In genomic region chr7:2515424-2516193, GRCh38 we compare ENCODE assay signal across 33 cellular contexts. TPM values are rescaled to one million over a fixed set of nuclear protein-coding genes. Genes with fewer than 3 reads are reported as not detected.
A peak's percentile ranks its signal among the peaks of the same experiment; 100 is the strongest.
DNase-seq lines count a peak whose midpoint lies in the region; ATAC-seq, FAIRE-seq and TF ChIP-seq lines count a peak whose summit lies in the region.
"Had no signal": no experiment of that assay in that cellular context is flagged by ENCODE, and none has a peak within 500 bp of the region (broad histone marks: within the 10 kb centered on the region; RNA-seq: fewer than 3 reads in every experiment).

No MANE protein-coding gene starts in this region.

- TF ChIP-seq CTCF in H1 (IDR thresholded peaks at IDR 0.05; ENCODE audit: control extremely low read depth in 1 of 3, insufficient read depth in 1 of 3, low read depth in 1 of 3, low read length in 3 of 3) (no peak), colonic mucosa (IDR thresholded peaks at IDR 0.05) (no peak)

- no peak overlapping the region for H3K27ac ChIP-seq in H1 (ENCODE audit: low read depth, low read length)
- H3K27ac ChIP-seq in neuronal stem cell (replicated peaks; ENCODE audit: low read length) = no peak overlapping the region
- H3K27ac ChIP-seq in colonic mucosa = no peak overlapping the region
- H3K27ac ChIP-seq: dorsolateral prefrontal cortex, KMS-11, RWPE1, sigmoid colon, testis had no signal

- no peak for TF ChIP-seq EP300 in H1 (IDR thresholded peaks at IDR 0.05; ENCODE audit: borderline replicate concordance in 1 of 2, low read depth in 2 of 2, low read length in 2 of 2)

- DNase-seq in AG08395 (ENCODE audit: low spot score) = peak; percentile 47
- peak; percentile 59 for DNase-seq in Daoy (ENCODE audit: low read depth)
- no peak for DNase-seq in H1 (ENCODE audit: low read depth in 1 of 2, low spot score in 2 of 2)
- no peak for DNase-seq in neuronal stem cell (ENCODE audit: low spot score)
- no peak for DNase-seq in activated CD4-positive, alpha-beta T cell treated with anti-CD3 and anti-CD28 coated beads, Interleukin-2, amount 50 U/mL, for 4 hours
- DNase-seq in colonic mucosa = no peak
- DNase-seq: activated CD4-positive, alpha-beta T cell treated with anti-CD3 and anti-CD28 coated beads for 1 hour; activated CD8-positive, alpha-beta T cell treated with anti-CD3 and anti-CD28 coated beads, Interleukin-2, amount 10 ng/mL, durations not matched to agents 7 days and 5 days; activated effector memory CD4-positive, alpha-beta T cell treated with Interleukin-2 at 50 U/mL for 16 hours; activated naive CD8-positive, alpha-beta T cell treated with anti-CD3 and anti-CD28 coated beads, Interleukin-2, amount 50 U/mL, for 24 hours; activated T-cell treated with anti-CD3 and anti-CD28 coated beads for 4 hours; CD8-positive, alpha-beta T cell; DMS53; dorsolateral prefrontal cortex; islet precursor cell; NCI-H1436; NCI-H446; NCI-H82; nephron progenitor cell; posterior cingulate gyrus; sigmoid colon; stimulated activated naive CD4-positive, alpha-beta T cell treated with Interleukin-2 at 50 U/mL for 16 hours; testis; uterus had no signal

- intact Hi-C loops in colonic mucosa (cut with DNase I) = no loop called here

- H4K5ac ChIP-seq in H1 (ENCODE audit: insufficient read length, low read depth, low read length) = no peak overlapping the region

- H2BK12ac ChIP-seq in H1 (ENCODE audit: low read depth, low read length) (peak overlapping the region; percentile 90; the same call in 1 of the 2 replicates), neuronal stem cell (ENCODE audit: low read length) (peak overlapping the region; percentile 77)

- CTCF ChIA-PET in H1 (lab: Charles Lee; ENCODE audit: partially characterized antibody) = interaction anchor here (0.9 to 1.5 kb wide), 3 partner anchors 9 to 64 kb away, joined by 3 read pairs; no protein-coding TSS in a partner anchor

- H3K36me3 ChIP-seq in H1 (ENCODE audit: control insufficient read depth in 2 of 4, insufficient read depth in 4 of 4, low read length in 3 of 4) = no peaks in the 10 kb centered on the region
- H3K36me3 ChIP-seq in neuronal stem cell (replicated peaks in 1 of 2; ENCODE audit: control insufficient read depth in 2 of 2, insufficient read depth in 2 of 2, low read length in 2 of 2) = no peaks in the 10 kb centered on the region
- H3K36me3 ChIP-seq in colonic mucosa = no peaks in the 10 kb centered on the region
- H3K36me3 ChIP-seq: HAP-1, sigmoid colon, uterus had no signal

- no peak overlapping the region for H3K4ac ChIP-seq in H1 (replicated peaks; ENCODE audit: insufficient read length, low read depth, low read length)
- H3K4ac ChIP-seq in neuronal stem cell (ENCODE audit: low read length) = no peak overlapping the region

- peaks cover 23% of the 10 kb centered on the region for H3K23me2 ChIP-seq in H1 (ENCODE audit: low read depth, low read length)

- H3K18ac ChIP-seq in H1 (ENCODE audit: extremely low read depth, low read length) (no peak overlapping the region; the same call in 1 of the 2 replicates), neuronal stem cell (ENCODE audit: low read length) (peak overlapping the region; percentile 44)

- H3K4me1 ChIP-seq in H1 (replicated peaks in 1 of 4; ENCODE audit: control insufficient read depth in 3 of 4, insufficient read depth in 4 of 4, low read length in 3 of 4) = peaks cover 3 to 30% (median 19%) of the 10 kb centered on the region in 4 experiments
- H3K4me1 ChIP-seq in neuronal stem cell (ENCODE audit: control insufficient read depth in 2 of 2, insufficient read depth in 1 of 2, low read depth in 1 of 2, low read length in 2 of 2) = peaks cover 42 to 58% of the 10 kb centered on the region in 2 donors
- peaks cover 27% of the 10 kb centered on the region for H3K4me1 ChIP-seq in colonic mucosa

- 93% methylated on average over 12 of the region's 15 CpGs; no CpG with 5 or more reads in 1 of the 2 experiments for WGBS in H1 (ENCODE audit: extremely low coverage in 1 of 2, insufficient coverage in 1 of 2, insufficient read length in 1 of 2, insufficient replicate concordance in 2 of 2, low coverage in 1 of 2, low lambda C conversion rate in 2 of 2, missing lambda C conversion rate in 1 of 2), 2 experiments
- no CpG with 5 or more reads among the region's 15 CpGs for WGBS in neuronal stem cell (ENCODE audit: extremely low coverage in 2 of 2, insufficient read length in 2 of 2, insufficient replicate concordance in 1 of 2), 2 donors

- TF ChIP-seq RAD21 in H1 (IDR thresholded peaks at IDR 0.05 in 1 of 2, conservative IDR thresholded peaks at IDR 0.05 in 1 of 2; ENCODE audit: low read depth in 2 of 2, low read length in 2 of 2) = no peak

- H2AFZ ChIP-seq in H1 (ENCODE audit: low read length) (no peak overlapping the region), neuronal stem cell (ENCODE audit: low read length) (no peak overlapping the region)

- H3K27me3 ChIP-seq in H1 (replicated peaks in 1 of 4; ENCODE audit: control insufficient read depth in 3 of 4, extremely low read depth in 1 of 4, insufficient read depth in 3 of 4, low read length in 3 of 4) (peaks cover 0 to 15% (median 11%) of the 10 kb centered on the region in 4 experiments; a peak in 6 of 7 replicates), neuronal stem cell (ENCODE audit: control insufficient read depth in 3 of 3, insufficient read depth in 3 of 3, low read depth in 1 of 3, low read length in 3 of 3) (peaks cover 0 to 12% (median 0%) of the 10 kb centered on the region in 3 experiments), colonic mucosa (no peaks in the 10 kb centered on the region)
- H3K27me3 ChIP-seq: testis, uterus had no signal

- no peak overlapping the region for H3K4me2 ChIP-seq in H1 (ENCODE audit: insufficient read depth in 1 of 2, low read depth in 2 of 2, low read length in 2 of 2)
- no peak overlapping the region for H3K4me2 ChIP-seq in neuronal stem cell (ENCODE audit: insufficient read depth, low read length, poor library complexity, severe bottlenecking)
- H3K4me2 ChIP-seq: KMS-11 had no signal

- H3K4me3 ChIP-seq in H1 (ENCODE audit: extremely low read depth in 1 of 4, insufficient read depth in 2 of 4, low read depth in 3 of 4, low read length in 4 of 4) (no peak overlapping the region), neuronal stem cell (ENCODE audit: low read length in 2 of 2) (no peak overlapping the region), colonic mucosa (no peak overlapping the region)
- H3K4me3 ChIP-seq: dorsolateral prefrontal cortex, HAP-1, sigmoid colon, testis, uterus had no signal

- H2BK15ac ChIP-seq in H1 (ENCODE audit: low read length) (peak overlapping the region; percentile 73; the same call in 1 of the 2 replicates), neuronal stem cell (ENCODE audit: low read length) (peak overlapping the region; percentile 96)

- H2BK5ac ChIP-seq in H1 (ENCODE audit: low read depth, low read length) (no peak overlapping the region), neuronal stem cell (ENCODE audit: low read length) (peak overlapping the region; percentile 35)

- H3K23ac ChIP-seq in H1 (ENCODE audit: insufficient read length) (no peak overlapping the region), neuronal stem cell (ENCODE audit: low read depth, low read length, poor library complexity) (peak overlapping the region; percentile 77)

- 0 out of 2 replicates have a peak overlapping the region, but pooled peaks have one; percentile 88 for H2AK5ac ChIP-seq in H1 (ENCODE audit: low read depth, low read length)
- H2AK5ac ChIP-seq in neuronal stem cell (ENCODE audit: low read depth, low read length) = peak overlapping the region; percentile 99

- no peak for TF ChIP-seq POLR2A in H1 (IDR thresholded peaks at IDR 0.05; ENCODE audit: control extremely low read depth in 1 of 2, low read depth in 2 of 2, low read length in 2 of 2)

- H3K56ac ChIP-seq in H1 (replicated peaks; ENCODE audit: insufficient read length, low read depth, low read length) = no peak overlapping the region

- H4K8ac ChIP-seq in H1 (ENCODE audit: extremely low read depth, insufficient read depth, low read length) = no peak overlapping the region
- H4K8ac ChIP-seq in neuronal stem cell (ENCODE audit: low read depth, low read length) = no peak overlapping the region

- POLR2A ChIA-PET in H1 (lab: Charles Lee; ENCODE audit: partially characterized antibody) = interaction anchor here (1.0 to 1.3 kb wide), 2 partner anchors 11 to 18 kb away, joined by 3 to 4 read pairs; no protein-coding TSS in a partner anchor

- H3K79me1 ChIP-seq in H1 (ENCODE audit: low read depth, low read length) = no peaks in the 10 kb centered on the region; the same call in 1 of the 2 replicates
- H3K79me1 ChIP-seq in neuronal stem cell (ENCODE audit: low read depth, low read length) = peaks cover 3% of the 10 kb centered on the region

- no peak overlapping the region for H3K14ac ChIP-seq in H1 (ENCODE audit: insufficient read length)
- no peak overlapping the region for H3K14ac ChIP-seq in neuronal stem cell (ENCODE audit: low read length)

- peaks cover 5 to 8% of the 10 kb centered on the region in 2 experiments for H4K20me1 ChIP-seq in H1 (replicated peaks in 1 of 2; ENCODE audit: control insufficient read depth in 1 of 2, insufficient read depth in 2 of 2, low read length in 2 of 2)

- H2BK120ac ChIP-seq in H1 (replicated peaks; ENCODE audit: low read depth, low read length) (no peak overlapping the region), neuronal stem cell (ENCODE audit: low read depth, low read length) (peak overlapping the region; percentile 78)

- no peak for FAIRE-seq in H1 (lab: Jason Lieb, UNC)
- FAIRE-seq: endothelial cell of umbilical vein, G401.6 had no signal

- no peak overlapping the region for H3K9ac ChIP-seq in H1 (replicated peaks in 1 of 4; ENCODE audit: extremely low read depth in 1 of 4, low read depth in 3 of 4, low read length in 3 of 4)
- H3K9ac ChIP-seq in neuronal stem cell (ENCODE audit: low read depth, low read length, poor library complexity) = peak overlapping the region; percentile 16
- no peak overlapping the region for H3K9ac ChIP-seq in colonic mucosa (ENCODE audit: low read depth in 2 of 2, low read length in 2 of 2)
- H3K9ac ChIP-seq: KMS-11 had no signal

- no peak overlapping the region for H2BK20ac ChIP-seq in H1 (ENCODE audit: low read length)

- H3K9me3 ChIP-seq in H1 (ENCODE audit: insufficient read depth in 2 of 2, low read depth in 1 of 2, low read length in 1 of 2) (no peaks in the 10 kb centered on the region), neuronal stem cell (replicated peaks in 1 of 2; ENCODE audit: control insufficient read depth in 2 of 2, insufficient read depth in 1 of 2, low read depth in 1 of 2, low read length in 2 of 2) (peaks cover 0 to 2% of the 10 kb centered on the region in 2 donors), colonic mucosa (no peaks in the 10 kb centered on the region)
- H3K9me3 ChIP-seq: HAP-1, sigmoid colon, testis, uterus had no signal

- ATAC-seq in GM21825 (IDR thresholded peaks at IDR 0.05; ENCODE audit: unreplicated experiment) (no peak), GM21423 (IDR thresholded peaks at IDR 0.05; ENCODE audit: unreplicated experiment) (no peak)
- ATAC-seq: activated CD8-positive, alpha-beta T cell treated with anti-CD3 and anti-CD28 coated beads, Interleukin-2, amount 10 ng/mL, durations not matched to agents 7 days and 5 days; activated naive CD8-positive, alpha-beta T cell treated with anti-CD3 and anti-CD28 coated beads, Interleukin-2, amount 50 U/mL, for 24 hours; CD8-positive, alpha-beta T cell had no signal

- peaks cover 0 to 6% of the 10 kb centered on the region in 2 experiments; a peak in 3 of 4 replicates for H3K79me2 ChIP-seq in H1 (ENCODE audit: control insufficient read depth in 1 of 2, insufficient read depth in 2 of 2, low read length in 2 of 2)

- H4K91ac ChIP-seq in H1 (replicated peaks; ENCODE audit: insufficient read length, low read length) = peak overlapping the region; percentile 39
- H4K91ac ChIP-seq in neuronal stem cell (ENCODE audit: low read depth, low read length, poor library complexity) = peak overlapping the region; percentile 38

RNA-seq across cellular contexts. Expression of gene LFNG, which starts 4.0 kb away (rescaled TPM):
- total RNA-seq in Daoy (2014; rRNA removed; shearing (Covaris generic)) = 16.1 and 24.2 TPM in 2 replicates
- total RNA-seq in H1 (2021; fragmentation: NEBNext Ultra II Directional; extraction: Animal tissue kit (Norgen Biotek cat#: 25700)) = 28.9 and 31.6 TPM in 2 replicates
- 35.6 and 53.0 TPM in 2 replicates for polyA plus RNA-seq in H1 (2011; rRNA removed)
- polyA plus RNA-seq in H1 (2011; cell fraction: cytosol; rRNA removed) = 34.6 TPM
- 59.9 TPM for polyA plus RNA-seq in H1 (2011; cell fraction: nucleus; rRNA removed)
- polyA plus RNA-seq in H1 (2012, experiment 1 of 2) = 25.2 to 37.3 TPM (median 35.0 TPM) in 4 replicates
- polyA plus RNA-seq in H1 (2012, experiment 2 of 2) = 31.6 TPM
- 26.6 TPM for polyA plus RNA-seq in H1 (2013, experiment 1 of 2)
- 29.4 TPM for polyA plus RNA-seq in H1 (2013, experiment 2 of 2)
- 15.4 and 17.4 TPM in 2 replicates for polyA minus RNA-seq in H1 (2011; rRNA and poly(A)+ RNA removed)
- 36.6 TPM for polyA minus RNA-seq in H1 (2011; cell fraction: cytosol; rRNA and poly(A)+ RNA removed)
- 37.5 TPM for polyA minus RNA-seq in H1 (2011; cell fraction: nucleus; rRNA and poly(A)+ RNA removed)
- polyA plus RNA-seq in neuronal stem cell (2013, experiment 1 of 2) = 84.0 TPM
- 82.3 TPM for polyA plus RNA-seq in neuronal stem cell (2013, experiment 2 of 2)
- 100 to 1,000 TPM in 1 of 2 donors, 10 to 100 TPM in 1; 61.4 to 105 TPM for total RNA-seq in colonic mucosa

RNA-seq across cellular contexts. Expression of gene GRIFIN, which starts 39.4 kb away (rescaled TPM):
- total RNA-seq in Daoy (2014; rRNA removed; shearing (Covaris generic)) = not detected in 2 replicates
- not detected in 2 replicates for total RNA-seq in H1 (2021; fragmentation: NEBNext Ultra II Directional; extraction: Animal tissue kit (Norgen Biotek cat#: 25700))
- not detected in 2 replicates for polyA plus RNA-seq in H1 (2011; rRNA removed)
- polyA plus RNA-seq in H1 (2011; cell fraction: cytosol; rRNA removed) = not detected
- not detected for polyA plus RNA-seq in H1 (2011; cell fraction: nucleus; rRNA removed)
- not detected in 4 replicates for polyA plus RNA-seq in H1 (2012, experiment 1 of 2)
- polyA plus RNA-seq in H1 (2012, experiment 2 of 2) = not detected
- not detected for polyA plus RNA-seq in H1 (2013, experiment 1 of 2)
- polyA plus RNA-seq in H1 (2013, experiment 2 of 2) = not detected
- polyA minus RNA-seq in H1 (2011; rRNA and poly(A)+ RNA removed) = not detected in 2 replicates
- not detected for polyA minus RNA-seq in H1 (2011; cell fraction: cytosol; rRNA and poly(A)+ RNA removed)
- not detected for polyA minus RNA-seq in H1 (2011; cell fraction: nucleus; rRNA and poly(A)+ RNA removed)
- not detected for polyA plus RNA-seq in neuronal stem cell (2013, experiment 1 of 2)
- not detected for polyA plus RNA-seq in neuronal stem cell (2013, experiment 2 of 2)
- not detected for total RNA-seq in colonic mucosa
- total RNA-seq: activated CD8-positive, alpha-beta T cell treated with anti-CD3 and anti-CD28 coated beads, Interleukin-2, amount 10 ng/mL, durations not matched to agents 7 days and 5 days; CD8-positive, alpha-beta T cell; dorsolateral prefrontal cortex; endothelial cell of umbilical vein; glomerular endothelial cell; liver; sigmoid colon; testis; uterus had no signal
- polyA plus RNA-seq: endothelial cell of umbilical vein, liver, sigmoid colon had no signal

RNA-seq across cellular contexts. Expression of gene BRAT1, which starts 39.7 kb away (rescaled TPM):
- 42.6 and 59.9 TPM in 2 replicates for total RNA-seq in Daoy (2014; rRNA removed; shearing (Covaris generic))
- 42.3 and 45.2 TPM in 2 replicates for total RNA-seq in H1 (2021; fragmentation: NEBNext Ultra II Directional; extraction: Animal tissue kit (Norgen Biotek cat#: 25700))
- polyA plus RNA-seq in H1 (2011; rRNA removed) = 36.8 and 60.5 TPM in 2 replicates
- polyA plus RNA-seq in H1 (2011; cell fraction: cytosol; rRNA removed) = 40.8 TPM
- polyA plus RNA-seq in H1 (2011; cell fraction: nucleus; rRNA removed) = 163 TPM
- 30.5 to 38.9 TPM (median 37.6 TPM) in 4 replicates for polyA plus RNA-seq in H1 (2012, experiment 1 of 2)
- 34.5 TPM for polyA plus RNA-seq in H1 (2012, experiment 2 of 2)
- polyA plus RNA-seq in H1 (2013, experiment 1 of 2) = 25.6 TPM
- polyA plus RNA-seq in H1 (2013, experiment 2 of 2) = 21.6 TPM
- 10.4 and 12.6 TPM in 2 replicates for polyA minus RNA-seq in H1 (2011; rRNA and poly(A)+ RNA removed)
- 21.5 TPM for polyA minus RNA-seq in H1 (2011; cell fraction: cytosol; rRNA and poly(A)+ RNA removed)
- 25.1 TPM for polyA minus RNA-seq in H1 (2011; cell fraction: nucleus; rRNA and poly(A)+ RNA removed)
- 18.7 TPM for polyA plus RNA-seq in neuronal stem cell (2013, experiment 1 of 2)
- polyA plus RNA-seq in neuronal stem cell (2013, experiment 2 of 2) = 18.1 TPM
- 10 to 100 TPM; 19.3 to 40.0 TPM for total RNA-seq in colonic mucosa

RNA-seq across cellular contexts. Expression of gene IQCE, which starts 43.2 kb away (rescaled TPM):
- 7.6 and 11.3 TPM in 2 replicates for total RNA-seq in Daoy (2014; rRNA removed; shearing (Covaris generic))
- total RNA-seq in H1 (2021; fragmentation: NEBNext Ultra II Directional; extraction: Animal tissue kit (Norgen Biotek cat#: 25700)) = 4.9 and 5.7 TPM in 2 replicates
- 2.2 and 3.1 TPM in 2 replicates for polyA plus RNA-seq in H1 (2011; rRNA removed)
- 3.1 TPM for polyA plus RNA-seq in H1 (2011; cell fraction: cytosol; rRNA removed)
- polyA plus RNA-seq in H1 (2011; cell fraction: nucleus; rRNA removed) = 7.4 TPM
- 3.0 to 4.0 TPM (median 3.7 TPM) in 4 replicates for polyA plus RNA-seq in H1 (2012, experiment 1 of 2)
- polyA plus RNA-seq in H1 (2012, experiment 2 of 2) = 2.0 TPM
- 2.6 TPM for polyA plus RNA-seq in H1 (2013, experiment 1 of 2)
- 2.5 TPM for polyA plus RNA-seq in H1 (2013, experiment 2 of 2)
- 2.8 and 3.1 TPM in 2 replicates for polyA minus RNA-seq in H1 (2011; rRNA and poly(A)+ RNA removed)
- polyA minus RNA-seq in H1 (2011; cell fraction: cytosol; rRNA and poly(A)+ RNA removed) = 2.8 TPM
- polyA minus RNA-seq in H1 (2011; cell fraction: nucleus; rRNA and poly(A)+ RNA removed) = 6.4 TPM
- 10.4 TPM for polyA plus RNA-seq in neuronal stem cell (2013, experiment 1 of 2)
- polyA plus RNA-seq in neuronal stem cell (2013, experiment 2 of 2) = 10.3 TPM
- total RNA-seq in colonic mucosa = 10 to 100 TPM; 23.2 to 36.3 TPM

Comparison
In these comparisons a context has a peak if more than half of its experiments do, and no peak if none do; other contexts are left out.
1. DNase-seq: peak in AG08395 (single experiment) and Daoy (single experiment); none in H1 (0 of 2), neuronal stem cell (single experiment), activated CD4-positive, alpha-beta T cell treated with anti-CD3 and anti-CD28 coated beads, Interleukin-2, amount 50 U/mL, for 4 hours (0 of 2) and colonic mucosa (single experiment).